In the genomic region with DNA sequence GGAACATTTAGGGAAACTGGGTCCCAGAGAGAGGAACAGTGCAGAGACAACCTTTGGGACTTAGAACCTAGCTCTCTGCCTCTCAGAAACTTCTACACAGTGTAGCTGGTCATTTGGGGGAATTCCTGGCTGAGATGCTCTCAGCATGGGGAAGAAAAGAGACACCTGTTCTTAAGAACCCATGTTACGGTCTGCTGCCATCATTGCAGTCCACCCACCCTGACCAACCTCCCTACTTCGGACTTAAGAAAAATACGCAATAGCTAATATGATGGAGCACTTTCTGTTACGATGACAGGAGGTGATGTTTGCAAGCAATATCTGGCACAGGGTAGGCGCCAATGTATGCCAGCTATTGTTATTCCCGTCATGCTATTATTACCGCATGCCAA, we compare ENCODE assay signal across 1 cellular context.
TF ChIP-seq lines count a peak whose summit lies in the region.

No MANE protein-coding gene starts in this region.

TF ChIP-seq in HepG2, 621 proteins besides CTCF, POLR2A, EP300 and RAD21 (continued from another document):
- TF ChIP-seq, protein P1, sequence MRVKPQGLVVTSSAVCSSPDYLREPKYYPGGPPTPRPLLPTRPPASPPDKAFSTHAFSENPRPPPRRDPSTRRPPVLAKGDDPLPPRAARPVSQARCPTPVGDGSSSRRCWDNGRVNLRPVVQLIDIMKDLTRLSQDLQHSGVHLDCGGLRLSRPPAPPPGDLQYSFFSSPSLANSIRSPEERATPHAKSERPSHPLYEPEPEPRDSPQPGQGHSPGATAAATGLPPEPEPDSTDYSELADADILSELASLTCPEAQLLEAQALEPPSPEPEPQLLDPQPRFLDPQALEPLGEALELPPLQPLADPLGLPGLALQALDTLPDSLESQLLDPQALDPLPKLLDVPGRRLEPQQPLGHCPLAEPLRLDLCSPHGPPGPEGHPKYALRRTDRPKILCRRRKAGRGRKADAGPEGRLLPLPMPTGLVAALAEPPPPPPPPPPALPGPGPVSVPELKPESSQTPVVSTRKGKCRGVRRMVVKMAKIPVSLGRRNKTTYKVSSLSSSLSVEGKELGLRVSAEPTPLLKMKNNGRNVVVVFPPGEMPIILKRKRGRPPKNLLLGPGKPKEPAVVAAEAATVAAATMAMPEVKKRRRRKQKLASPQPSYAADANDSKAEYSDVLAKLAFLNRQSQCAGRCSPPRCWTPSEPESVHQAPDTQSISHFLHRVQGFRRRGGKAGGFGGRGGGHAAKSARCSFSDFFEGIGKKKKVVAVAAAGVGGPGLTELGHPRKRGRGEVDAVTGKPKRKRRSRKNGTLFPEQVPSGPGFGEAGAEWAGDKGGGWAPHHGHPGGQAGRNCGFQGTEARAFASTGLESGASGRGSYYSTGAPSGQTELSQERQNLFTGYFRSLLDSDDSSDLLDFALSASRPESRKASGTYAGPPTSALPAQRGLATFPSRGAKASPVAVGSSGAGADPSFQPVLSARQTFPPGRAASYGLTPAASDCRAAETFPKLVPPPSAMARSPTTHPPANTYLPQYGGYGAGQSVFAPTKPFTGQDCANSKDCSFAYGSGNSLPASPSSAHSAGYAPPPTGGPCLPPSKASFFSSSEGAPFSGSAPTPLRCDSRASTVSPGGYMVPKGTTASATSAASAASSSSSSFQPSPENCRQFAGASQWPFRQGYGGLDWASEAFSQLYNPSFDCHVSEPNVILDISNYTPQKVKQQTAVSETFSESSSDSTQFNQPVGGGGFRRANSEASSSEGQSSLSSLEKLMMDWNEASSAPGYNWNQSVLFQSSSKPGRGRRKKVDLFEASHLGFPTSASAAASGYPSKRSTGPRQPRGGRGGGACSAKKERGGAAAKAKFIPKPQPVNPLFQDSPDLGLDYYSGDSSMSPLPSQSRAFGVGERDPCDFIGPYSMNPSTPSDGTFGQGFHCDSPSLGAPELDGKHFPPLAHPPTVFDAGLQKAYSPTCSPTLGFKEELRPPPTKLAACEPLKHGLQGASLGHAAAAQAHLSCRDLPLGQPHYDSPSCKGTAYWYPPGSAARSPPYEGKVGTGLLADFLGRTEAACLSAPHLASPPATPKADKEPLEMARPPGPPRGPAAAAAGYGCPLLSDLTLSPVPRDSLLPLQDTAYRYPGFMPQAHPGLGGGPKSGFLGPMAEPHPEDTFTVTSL (CRISPR knock-in tag; IDR thresholded peaks at IDR 0.05; ENCODE audit: borderline replicate concordance) = 0 out of 2 replicates have a peak, but pooled peaks have one; percentile 2
TF ChIP-seq in HepG2: peak in this region for 3.
